ENCODE assay signal across 1 cellular context in the genomic region with DNA sequence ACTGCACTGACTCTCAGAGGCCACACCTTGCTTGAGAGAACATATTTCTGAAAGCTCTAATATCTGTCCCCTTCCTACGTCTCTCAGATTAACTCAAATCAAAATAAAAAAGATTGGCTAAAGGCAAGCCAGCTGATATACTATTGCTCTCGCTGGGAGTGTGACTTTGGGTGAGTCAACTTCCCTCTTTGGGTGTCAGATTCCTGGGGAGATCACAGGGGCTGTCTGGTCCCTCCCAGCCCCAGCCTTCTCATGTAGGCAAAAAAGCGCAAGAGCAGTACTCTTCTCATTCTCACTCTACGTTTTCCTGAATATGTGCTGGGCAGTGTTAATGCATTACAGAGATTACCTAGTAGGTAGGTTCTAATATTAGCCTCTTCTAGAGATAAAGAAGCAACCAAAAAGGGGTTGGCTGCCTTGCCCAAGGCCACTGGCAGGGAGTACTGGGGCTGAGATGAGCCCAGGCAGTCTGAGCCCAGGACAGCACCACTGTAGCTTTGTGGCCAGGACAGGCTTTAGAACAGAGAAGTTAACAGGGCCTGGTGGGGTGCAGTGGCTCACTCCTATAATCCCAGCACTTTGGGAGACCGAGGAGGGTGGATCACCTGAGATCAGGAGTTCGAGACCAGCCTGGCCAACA.
TF ChIP-seq lines count a peak whose summit lies in the region.

No MANE protein-coding gene starts in this region.

TF ChIP-seq in K562, 482 proteins besides CTCF, POLR2A, EP300 and RAD21:
- TF ChIP-seq DACH1 (IDR thresholded peaks at IDR 0.05; ENCODE audit: partially characterized antibody) (no peak), ZKSCAN8 (CRISPR knock-in tag; IDR thresholded peaks at IDR 0.05) (no peak), FOSL1 (tag; conservative IDR thresholded peaks at IDR 0.05) (peak; percentile 61), HDAC3 (IDR thresholded peaks at IDR 0.05; ENCODE audit: borderline replicate concordance, partially characterized antibody) (no peak), NFXL1 (CRISPR knock-in tag; IDR thresholded peaks at IDR 0.05) (no peak), HOMEZ (CRISPR knock-in tag; IDR thresholded peaks at IDR 0.05) (no peak), FOXJ3 (CRISPR knock-in tag; IDR thresholded peaks at IDR 0.05) (no peak), PPARD (CRISPR knock-in tag; IDR thresholded peaks at IDR 0.05) (no peak), POLR3G (IDR thresholded peaks at IDR 0.05; ENCODE audit: extremely low read depth, insufficient read length, insufficient replicate concordance) (no peak), JUND (IDR thresholded peaks at IDR 0.05; ENCODE audit: borderline replicate concordance, low read depth, low read length) (peak; percentile 16; the same call in 1 of the 2 replicates), JUND (tag; IDR thresholded peaks at IDR 0.05; ENCODE audit: borderline replicate concordance, low read depth, low read length) (0 out of 3 replicates have a peak, but pooled peaks have one; percentile 38), RCOR1 (IDR thresholded peaks at IDR 0.05; ENCODE audit: borderline replicate concordance in 1 of 2, low read depth in 2 of 2, low read length in 2 of 2) (no peak), ILF3 (IDR thresholded peaks at IDR 0.05; ENCODE audit: borderline replicate concordance) (no peak), STAT5B (CRISPR knock-in tag; IDR thresholded peaks at IDR 0.05) (no peak), MGA (IDR thresholded peaks at IDR 0.05) (no peak), ZEB2 (IDR thresholded peaks at IDR 0.05) (no peak)
- TF ChIP-seq, protein P1, sequence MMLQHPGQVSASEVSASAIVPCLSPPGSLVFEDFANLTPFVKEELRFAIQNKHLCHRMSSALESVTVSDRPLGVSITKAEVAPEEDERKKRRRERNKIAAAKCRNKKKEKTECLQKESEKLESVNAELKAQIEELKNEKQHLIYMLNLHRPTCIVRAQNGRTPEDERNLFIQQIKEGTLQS (IDR thresholded peaks at IDR 0.05), result no peak
- TF ChIP-seq, protein P1 (CRISPR knock-in tag; conservative IDR thresholded peaks at IDR 0.05), result no peak
- TF ChIP-seq, protein P2, sequence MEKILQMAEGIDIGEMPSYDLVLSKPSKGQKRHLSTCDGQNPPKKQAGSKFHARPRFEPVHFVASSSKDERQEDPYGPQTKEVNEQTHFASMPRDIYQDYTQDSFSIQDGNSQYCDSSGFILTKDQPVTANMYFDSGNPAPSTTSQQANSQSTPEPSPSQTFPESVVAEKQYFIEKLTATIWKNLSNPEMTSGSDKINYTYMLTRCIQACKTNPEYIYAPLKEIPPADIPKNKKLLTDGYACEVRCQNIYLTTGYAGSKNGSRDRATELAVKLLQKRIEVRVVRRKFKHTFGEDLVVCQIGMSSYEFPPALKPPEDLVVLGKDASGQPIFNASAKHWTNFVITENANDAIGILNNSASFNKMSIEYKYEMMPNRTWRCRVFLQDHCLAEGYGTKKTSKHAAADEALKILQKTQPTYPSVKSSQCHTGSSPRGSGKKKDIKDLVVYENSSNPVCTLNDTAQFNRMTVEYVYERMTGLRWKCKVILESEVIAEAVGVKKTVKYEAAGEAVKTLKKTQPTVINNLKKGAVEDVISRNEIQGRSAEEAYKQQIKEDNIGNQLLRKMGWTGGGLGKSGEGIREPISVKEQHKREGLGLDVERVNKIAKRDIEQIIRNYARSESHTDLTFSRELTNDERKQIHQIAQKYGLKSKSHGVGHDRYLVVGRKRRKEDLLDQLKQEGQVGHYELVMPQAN (IDR thresholded peaks at IDR 0.05; ENCODE audit: borderline replicate concordance), result no peak
